ENCODE assay signal across 16 cellular contexts in the genomic region with DNA sequence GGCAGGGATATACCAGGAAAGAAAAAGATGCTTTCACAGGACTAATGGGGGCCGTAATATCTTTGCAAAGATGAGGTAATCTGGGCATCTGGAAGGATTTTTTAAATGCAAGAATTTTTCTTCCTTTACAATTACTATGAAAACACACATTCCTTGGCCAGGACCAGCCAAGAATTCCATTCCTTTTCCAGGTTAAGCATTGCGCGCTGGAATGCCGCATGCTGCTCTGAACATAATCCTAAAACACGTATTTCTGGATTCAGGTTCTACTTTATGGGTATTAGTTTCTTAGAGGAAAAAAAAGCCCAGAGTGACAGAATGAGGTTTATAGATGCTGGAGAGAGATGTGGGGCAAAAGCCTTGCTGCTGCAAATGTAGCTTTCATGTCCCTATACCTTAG.
DNase-seq lines count a peak whose midpoint lies in the region; ATAC-seq and TF ChIP-seq lines count a peak whose summit lies in the region.
"Had no signal": no experiment of that assay in that cellular context is flagged by ENCODE, and none has a peak within 500 bp of the region (broad histone marks: within the 10 kb centered on the region; RNA-seq: fewer than 3 reads in every experiment).

No MANE protein-coding gene starts in this region.

- H3K79me2 ChIP-seq in mammary epithelial cell (ENCODE audit: insufficient read depth, low read length), result peaks cover 19% of the 10 kb centered on the region
- H3K79me2 ChIP-seq in GM23338 (replicated peaks; ENCODE audit: insufficient read depth), result no peaks in the 10 kb centered on the region
- no peaks in the 10 kb centered on the region for H3K79me2 ChIP-seq in trophoblast cell (ENCODE audit: control insufficient read depth, insufficient read depth, low read length, poor library complexity)

- H3K23ac ChIP-seq in trophoblast cell (ENCODE audit: low read length), result no peak overlapping the region

- no peak overlapping the region for H3K4ac ChIP-seq in trophoblast cell (ENCODE audit: low read depth, low read length)

- peak overlapping the region; percentile 75 for H3K4me2 ChIP-seq in mammary epithelial cell (ENCODE audit: insufficient read depth, low read depth, low read length)
- no peak overlapping the region for H3K4me2 ChIP-seq in GM23338
- no peak overlapping the region for H3K4me2 ChIP-seq in trophoblast cell (ENCODE audit: low read length)
- H3K4me2 ChIP-seq: BLaER1 treated with 17β-estradiol and CSF1 and Interleukin-3, amounts not matched to agents 10 nM and 100 nM had no signal

- no peaks in the 10 kb centered on the region for H3K27me3 Mint-ChIP-seq in MCF 10A (ENCODE audit: insufficient read depth, unreplicated experiment)
- H3K27me3 Mint-ChIP-seq in GM23338 (ENCODE audit: insufficient read depth, low read depth, poor library complexity), result no peaks in the 10 kb centered on the region
- H3K27me3 Mint-ChIP-seq in natural killer cell (ENCODE audit: low read depth in 2 of 2), result no peaks in the 10 kb centered on the region
- H3K27me3 Mint-ChIP-seq in mesothelial cell of epicardium (ENCODE audit: low read depth), result no peaks in the 10 kb centered on the region
- H3K27me3 Mint-ChIP-seq: CD4-positive, CD25-positive, alpha-beta regulatory T cell had no signal

- H2AK5ac ChIP-seq in trophoblast cell (ENCODE audit: low read length), result no peak overlapping the region

- ATAC-seq in GM23338 (no peak), natural killer cell (no peak), HG02973 (IDR thresholded peaks at IDR 0.05; ENCODE audit: unreplicated experiment) (no peak)
- ATAC-seq: HCT116 had no signal

- intact Hi-C loops in mammary epithelial cell (cut with micrococcal nuclease), result no loop called here
- intact Hi-C loops in MCF 10A (cut with micrococcal nuclease), result no loop called here
- intact Hi-C loops in natural killer cell (cut with micrococcal nuclease), result no loop called here

- H3K9ac ChIP-seq in mammary epithelial cell (ENCODE audit: insufficient read depth, low read length) (no peak overlapping the region), trophoblast cell (ENCODE audit: low read length) (no peak overlapping the region)
- H3K9ac ChIP-seq: BLaER1 treated with 17β-estradiol and CSF1 and Interleukin-3, amounts not matched to agents 10 nM and 100 nM had no signal

- H3K36me3 ChIP-seq in mammary epithelial cell (ENCODE audit: insufficient read depth, low read length) (peaks cover 5% of the 10 kb centered on the region), GM23338 (ENCODE audit: insufficient read depth) (peaks cover 21% of the 10 kb centered on the region), trophoblast cell (ENCODE audit: control insufficient read depth in 1 of 2, insufficient read depth in 2 of 2, low read length in 2 of 2) (no peaks in the 10 kb centered on the region)

- POLR2A ChIA-PET in MCF 10A (lab: Yijun Ruan, JAX), result no interaction called here

- H4K20me1 ChIP-seq in mammary epithelial cell (ENCODE audit: insufficient read depth, low read length) (no peaks in the 10 kb centered on the region), GM23338 (replicated peaks; ENCODE audit: insufficient read depth) (no peaks in the 10 kb centered on the region; the same call in 1 of the 2 replicates)
- H4K20me1 ChIP-seq: BLaER1 treated with 17β-estradiol and CSF1 and Interleukin-3, amounts not matched to agents 10 nM and 100 nM had no signal

- no peak overlapping the region for H2BK5ac ChIP-seq in trophoblast cell (ENCODE audit: low read depth, low read length, poor library complexity)

- H3K4me3 ChIP-seq in mammary epithelial cell (replicated peaks in 1 of 3; ENCODE audit: insufficient read depth in 1 of 3, low read depth in 2 of 3, low read length in 3 of 3), result no peak overlapping the region
- H3K4me3 ChIP-seq in GM23338, result no peak overlapping the region
- no peak overlapping the region for H3K4me3 ChIP-seq in trophoblast cell (ENCODE audit: low read depth, low read length)
- H3K4me3 ChIP-seq: BLaER1 treated with 17β-estradiol and CSF1 and Interleukin-3, amounts not matched to agents 10 nM and 100 nM had no signal

- H3K9me3 ChIP-seq in mammary epithelial cell (replicated peaks; ENCODE audit: insufficient read depth, low read length) (no peaks in the 10 kb centered on the region), trophoblast cell (ENCODE audit: insufficient read depth, low read depth, low read length) (no peaks in the 10 kb centered on the region)

- no peaks in the 10 kb centered on the region for H3F3A ChIP-seq in GM23338 (replicated peaks; ENCODE audit: low read depth)

- H3K36me3 Mint-ChIP-seq in MCF 10A (ENCODE audit: insufficient read depth, unreplicated experiment), result no peaks in the 10 kb centered on the region
- peaks cover 38% of the 10 kb centered on the region for H3K36me3 Mint-ChIP-seq in GM23338 (ENCODE audit: low read depth)
- peaks cover 19% of the 10 kb centered on the region for H3K36me3 Mint-ChIP-seq in natural killer cell
- H3K36me3 Mint-ChIP-seq in mesothelial cell of epicardium, result peaks cover 12% of the 10 kb centered on the region

- no peak overlapping the region for H3K27ac Mint-ChIP-seq in MCF 10A (ENCODE audit: low read depth, unreplicated experiment)
- peak overlapping the region; percentile 70; the same call in 1 of the 2 replicates for H3K27ac Mint-ChIP-seq in GM23338
- peak overlapping the region; percentile 83 to 84 for H3K27ac Mint-ChIP-seq in natural killer cell
- no peak overlapping the region for H3K27ac Mint-ChIP-seq in mesothelial cell of epicardium

- no peaks in the 10 kb centered on the region for H3K9me2 ChIP-seq in GM23338 (ENCODE audit: insufficient read depth)

- H3K27me3 ChIP-seq in mammary epithelial cell (ENCODE audit: insufficient read depth, low read length) (no peaks in the 10 kb centered on the region), GM23338 (ENCODE audit: insufficient read depth) (no peaks in the 10 kb centered on the region), trophoblast cell (ENCODE audit: insufficient read depth, low read length) (no peaks in the 10 kb centered on the region)
- H3K27me3 ChIP-seq: BLaER1 treated with 17β-estradiol and CSF1 and Interleukin-3, amounts not matched to agents 10 nM and 100 nM had no signal

- no peak overlapping the region for H4K91ac ChIP-seq in trophoblast cell (ENCODE audit: low read depth, low read length)

- BruUV-seq in mammary epithelial cell (replicated peaks; lab: Mats Ljungman, UMichigan), result no TSS peak
- no TSS peak for BruUV-seq in MCF 10A (replicated peaks; lab: Mats Ljungman, UMichigan)

- H3K4me1 ChIP-seq in mammary epithelial cell (ENCODE audit: insufficient read depth, low read length), result peaks cover 48% of the 10 kb centered on the region
- H3K4me1 ChIP-seq in GM23338 (ENCODE audit: insufficient read depth), result no peaks in the 10 kb centered on the region
- H3K4me1 ChIP-seq in trophoblast cell (ENCODE audit: control insufficient read depth in 1 of 2, insufficient read depth in 2 of 2, low read length in 2 of 2), result peaks cover 2% of the 10 kb centered on the region in 2 experiments

- H3K4me1 Mint-ChIP-seq in MCF 10A (ENCODE audit: insufficient read depth, unreplicated experiment) (peaks cover 16% of the 10 kb centered on the region), GM23338 (peaks cover 4% of the 10 kb centered on the region; the same call in 1 of the 3 replicates), natural killer cell (peaks cover 33 to 45% of the 10 kb centered on the region in 2 donors), mesothelial cell of epicardium (no peaks in the 10 kb centered on the region)

- H2BK12ac ChIP-seq in trophoblast cell (ENCODE audit: low read length), result no peak overlapping the region

- H3K27ac ChIP-seq in mammary epithelial cell (ENCODE audit: insufficient read depth, low read depth, low read length) (no peak overlapping the region), GM23338 (ENCODE audit: low read depth) (no peak overlapping the region), trophoblast cell (ENCODE audit: low read depth, low read length) (no peak overlapping the region)
- H3K27ac ChIP-seq: BLaER1 treated with 17β-estradiol and CSF1 and Interleukin-3, amounts not matched to agents 10 nM and 100 nM; HL-60 had no signal

- H3K4me3 Mint-ChIP-seq in MCF 10A (ENCODE audit: unreplicated experiment), result no peak overlapping the region
- H3K4me3 Mint-ChIP-seq in GM23338, result no peak overlapping the region
- H3K4me3 Mint-ChIP-seq in natural killer cell, result no peak overlapping the region
- no peak overlapping the region for H3K4me3 Mint-ChIP-seq in mesothelial cell of epicardium
- H3K4me3 Mint-ChIP-seq: CD4-positive, CD25-positive, alpha-beta regulatory T cell had no signal

- no peak overlapping the region for H3K14ac ChIP-seq in trophoblast cell (ENCODE audit: low read length)

- TF ChIP-seq CTCF in mammary epithelial cell (conservative IDR thresholded peaks at IDR 0.05 in 1 of 2, IDR thresholded peaks at IDR 0.05 in 1 of 2; ENCODE audit: extremely low read depth in 1 of 2, insufficient read depth in 1 of 2, low read depth in 1 of 2, low read length in 2 of 2), result no peak
- no peak for TF ChIP-seq CTCF in MCF 10A (IDR thresholded peaks at IDR 0.05; ENCODE audit: unreplicated experiment)
- no peak for TF ChIP-seq CTCF in GM23338 (conservative IDR thresholded peaks at IDR 0.05; ENCODE audit: low read depth in 2 of 2)
- TF ChIP-seq CTCF in natural killer cell (IDR thresholded peaks at IDR 0.05), result no peak
- no peak for TF ChIP-seq CTCF in mesothelial cell of epicardium (IDR thresholded peaks at IDR 0.05; ENCODE audit: unreplicated experiment)

- H3K79me1 ChIP-seq in trophoblast cell (ENCODE audit: low read length), result no peaks in the 10 kb centered on the region

- H3K9me3 Mint-ChIP-seq in MCF 10A (ENCODE audit: unreplicated experiment) (no peaks in the 10 kb centered on the region), GM23338 (no peaks in the 10 kb centered on the region), natural killer cell (no peaks in the 10 kb centered on the region), mesothelial cell of epicardium (no peaks in the 10 kb centered on the region)
- H3K9me3 Mint-ChIP-seq: CD4-positive, CD25-positive, alpha-beta regulatory T cell had no signal

- no peak overlapping the region for H3K18ac ChIP-seq in trophoblast cell (ENCODE audit: low read length)

- in situ Hi-C loops in mammary epithelial cell (cut with MboI; ENCODE audit: low sequenced_read_pairs in 2 of 2), result no loop called here
- in situ Hi-C loops in ACHN (cut with HindIII; ENCODE audit: low pct_ligation_motif_present, low pct_unique_long_range_greater_than_20kb, low sequenced_read_pairs), result no loop called here

- H2BK120ac ChIP-seq in trophoblast cell (ENCODE audit: insufficient read depth, low read length, poor library complexity), result no peak overlapping the region

- DNase-seq in mammary epithelial cell (no peak), MCF 10A (ENCODE audit: unreplicated experiment) (no peak), GM23338 (ENCODE audit: low spot score) (peak; percentile 27), natural killer cell (no peak), trophoblast cell (peak; percentile 80 to 93), mesothelial cell of epicardium (ENCODE audit: low spot score in 2 of 2, unreplicated experiment in 2 of 2) (no peak), ACHN (no peak)
- DNase-seq: 8988T; CD4-positive, CD25-positive, alpha-beta regulatory T cell; DMS153; DMS79 treated with DMSO at 0.1 percent for 48 hours; EL had no signal

- H4K8ac ChIP-seq in trophoblast cell (ENCODE audit: low read depth, low read length), result no peak overlapping the region

- H4K12ac ChIP-seq in trophoblast cell (ENCODE audit: low read depth, low read length), result no peak overlapping the region

- WGBS in mammary epithelial cell (ENCODE audit: low coverage, missing lambda C conversion rate), result 87% methylated on average over 5 of the region's 5 CpGs
- WGBS in trophoblast cell (ENCODE audit: extremely low coverage, insufficient coverage, insufficient read length), result no CpG with 5 or more reads among the region's 5 CpGs

- H2AFZ ChIP-seq in mammary epithelial cell (ENCODE audit: low read depth, low read length) (no peak overlapping the region), GM23338 (no peak overlapping the region), trophoblast cell (ENCODE audit: insufficient read depth, low read length, poor library complexity) (no peak overlapping the region)

- CTCF ChIA-PET in mammary epithelial cell (lab: Charles Lee; ENCODE audit: low non-redundant PET), result no interaction called here
- CTCF ChIA-PET in MCF 10A (lab: Yijun Ruan, JAX), result interaction anchor here (0.5 to 0.6 kb wide), 2 partner anchors 59 to 89 kb away, joined by 3 to 4 read pairs; no protein-coding TSS in a partner anchor

- dilution Hi-C loops in mammary epithelial cell (cut with HindIII; ENCODE audit: low sequenced_read_pairs), result no loop called here

Comparison
In these comparisons a context has a peak if more than half of its experiments do, and no peak if none do; other contexts are left out.
1. DNase-seq: peak in GM23338 (single experiment) and trophoblast cell (2 of 2); none in mammary epithelial cell (single experiment), MCF 10A (single experiment), natural killer cell (single experiment), mesothelial cell of epicardium (0 of 2) and ACHN (single experiment).
2. H3K27ac Mint-ChIP-seq: peak in GM23338 (single experiment) and natural killer cell (2 of 2); none in MCF 10A (single experiment) and mesothelial cell of epicardium (single experiment).